In genomic region chr19:1850809-1851544, GRCh38 we compare ENCODE assay signal across 1 cellular context.
TF ChIP-seq lines count a peak whose summit lies in the region.

No MANE protein-coding gene starts in this region.

TF ChIP-seq in H1, 55 proteins besides CTCF, POLR2A, EP300 and RAD21:
- TF ChIP-seq MAX (IDR thresholded peaks at IDR 0.05) (0 out of 2 replicates have a peak, but pooled peaks have one; percentile 24), TCF12 (IDR thresholded peaks at IDR 0.05; ENCODE audit: low read depth, low read length) (no peak), TAF7 (optimal IDR thresholded peaks at IDR 0.05; ENCODE audit: borderline replicate concordance, low read depth, low read length) (no peak), HDAC2 (IDR thresholded peaks at IDR 0.05; ENCODE audit: borderline replicate concordance in 1 of 2, low read depth in 2 of 2, low read length in 2 of 2) (peak in 1 of 2 experiments; percentile 92; a peak in 2 of 4 replicates), KDM1A (IDR thresholded peaks at IDR 0.05; ENCODE audit: borderline replicate concordance, low read length) (peak; percentile 99), USF2 (IDR thresholded peaks at IDR 0.05; ENCODE audit: low read length) (no peak)
